Comparison of ENCODE assay signal across 9 cellular contexts in the genomic region with DNA sequence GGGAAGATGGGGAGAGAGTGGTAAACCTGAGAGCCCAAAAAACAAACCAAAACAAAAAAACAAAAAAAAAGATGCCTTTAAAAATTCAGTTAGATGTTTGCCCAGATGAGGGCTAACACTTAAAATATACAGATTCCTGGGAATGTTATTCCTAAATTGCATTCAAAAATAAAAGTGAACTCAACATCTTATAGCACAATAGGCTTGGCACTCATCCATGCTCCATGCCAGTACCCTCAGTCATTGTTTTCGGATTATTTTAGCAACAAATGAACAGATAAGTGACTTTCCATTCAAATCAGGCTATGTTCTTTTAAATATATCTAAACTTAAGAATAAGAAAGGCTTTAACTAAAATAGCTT. TPM values are rescaled to one million over a fixed set of nuclear protein-coding genes. Genes with fewer than 3 reads are reported as not detected.
DNase-seq lines count a peak whose midpoint lies in the region; ATAC-seq and TF ChIP-seq lines count a peak whose summit lies in the region.
"Had no signal": no experiment of that assay in that cellular context is flagged by ENCODE, and none has a peak within 500 bp of the region (broad histone marks: within the 10 kb centered on the region; RNA-seq: fewer than 3 reads in every experiment).

No MANE protein-coding gene starts in this region.

- H3K27ac Mint-ChIP-seq in CD4-positive, alpha-beta memory T cell: peak overlapping the region; percentile 92 to 99 (median 96)

- no peak for TF ChIP-seq EP300 in neural cell (conservative IDR thresholded peaks at IDR 0.05; ENCODE audit: poor library complexity, severe bottlenecking)

- H3K4me3 ChIP-seq in CD4-positive, alpha-beta memory T cell (ENCODE audit: low read length in 2 of 2): peak overlapping the region; percentile 25 to 82
- peak overlapping the region; percentile 21 for H3K4me3 ChIP-seq in NB4 (ENCODE audit: low read depth, low read length)
- peak overlapping the region; percentile 95 for H3K4me3 ChIP-seq in neural cell (ENCODE audit: low read length)

- POLR2A ChIA-PET in CD4-positive, alpha-beta memory T cell (lab: Charles Lee; ENCODE audit: partially characterized antibody): interaction anchor here (0.9 to 6.4 kb wide), 11 partner anchors 10 to 501 kb away, joined by 3 to 90 read pairs (median 11); no protein-coding TSS in a partner anchor

- no peak for TF ChIP-seq CTCF in NB4 (IDR thresholded peaks at IDR 0.05; ENCODE audit: low read depth, low read length)
- TF ChIP-seq CTCF in neural cell (IDR thresholded peaks at IDR 0.05; ENCODE audit: poor library complexity, severe bottlenecking): no peak

- no peak overlapping the region for H2AFZ ChIP-seq in neural cell (ENCODE audit: low read depth, low read length)

- H3K9me2 ChIP-seq in neural cell (ENCODE audit: insufficient read depth, low read length): no peaks in the 10 kb centered on the region

- no peak overlapping the region for H3K4me2 ChIP-seq in neural cell (ENCODE audit: low read length)

- TF ChIP-seq POLR2A in NB4 (IDR thresholded peaks at IDR 0.05; ENCODE audit: extremely low read depth, insufficient read length): no peak

- peaks cover 58 to 80% (median 68%) of the 10 kb centered on the region in 4 donors for H3K4me1 Mint-ChIP-seq in CD4-positive, alpha-beta memory T cell

- DNase-seq in CD4-positive, alpha-beta memory T cell: no peak
- no peak for DNase-seq in NB4 (ENCODE audit: low read depth)
- peak; percentile 82 for DNase-seq in dermis blood vessel endothelial cell
- no peak for DNase-seq in NCI-H1694 treated with DMSO at 0.1 percent for 48 hours (lab: John Stamatoyannopoulos, UW)
- DNase-seq in NCI-H524 treated with DMSO at 0.1 percent for 48 hours (lab: John Stamatoyannopoulos, UW): no peak
- DNase-seq in NCI-H748 (lab: John Stamatoyannopoulos, UW; ENCODE audit: unreplicated experiment): no peak
- DNase-seq: NCI-H1092 treated with DMSO at 0.1 percent for 48 hours had no signal

- no peak for ATAC-seq in HG03039 (IDR thresholded peaks at IDR 0.05; ENCODE audit: unreplicated experiment)

- H3K9me3 Mint-ChIP-seq in CD4-positive, alpha-beta memory T cell: no peaks in the 10 kb centered on the region

- peak overlapping the region; percentile 71 for H3K27ac ChIP-seq in CD4-positive, alpha-beta memory T cell (ENCODE audit: low read depth, low read length)
- H3K27ac ChIP-seq in neural cell (ENCODE audit: low read length): no peak overlapping the region

- H3F3A ChIP-seq in neural cell (ENCODE audit: insufficient read depth, low read length, poor library complexity, severe bottlenecking): no peaks in the 10 kb centered on the region

- H3K36me3 Mint-ChIP-seq in CD4-positive, alpha-beta memory T cell: peaks cover 0 to 23% of the 10 kb centered on the region in 2 donors

- H3K9ac ChIP-seq in neural cell (ENCODE audit: low read length): no peak overlapping the region

- CTCF ChIA-PET in CD4-positive, alpha-beta memory T cell (lab: Charles Lee; ENCODE audit: partially characterized antibody): interaction anchor here (1.3 to 4.1 kb wide), 11 partner anchors 10 to 145 kb away, joined by 4 to 18 read pairs (median 9); no protein-coding TSS in a partner anchor

- H3K36me3 ChIP-seq in CD4-positive, alpha-beta memory T cell (ENCODE audit: insufficient read depth, low read length): peaks cover 5% of the 10 kb centered on the region
- no peaks in the 10 kb centered on the region for H3K36me3 ChIP-seq in neural cell (ENCODE audit: insufficient read depth, low read length)

- H4K20me1 ChIP-seq in neural cell (ENCODE audit: insufficient read depth): no peaks in the 10 kb centered on the region

- intact Hi-C loops in CD4-positive, alpha-beta memory T cell (cut with micrococcal nuclease): loop anchor here (1.0 to 10.0 kb wide), 6 partner anchors 50 to 388 kb away; no protein-coding TSS in a partner anchor

- H3K4me1 ChIP-seq in CD4-positive, alpha-beta memory T cell (ENCODE audit: insufficient read depth, low read length): peaks cover 79% of the 10 kb centered on the region

- peak overlapping the region; percentile 82 to 99 (median 98) for H3K4me3 Mint-ChIP-seq in CD4-positive, alpha-beta memory T cell

- H3K27me3 Mint-ChIP-seq in CD4-positive, alpha-beta memory T cell: peaks cover 0 to 1% of the 10 kb centered on the region in 2 donors

- H3K79me2 ChIP-seq in neural cell (replicated peaks; ENCODE audit: insufficient read depth, low read length): peaks cover 68% of the 10 kb centered on the region

- H3K27me3 ChIP-seq in CD4-positive, alpha-beta memory T cell (ENCODE audit: insufficient read depth, low read length): no peaks in the 10 kb centered on the region
- no peaks in the 10 kb centered on the region for H3K27me3 ChIP-seq in neural cell (ENCODE audit: insufficient read depth, low read depth, low read length)

- H3K9me3 ChIP-seq in CD4-positive, alpha-beta memory T cell (ENCODE audit: control insufficient read depth in 1 of 2, low read length in 2 of 2): no peaks in the 10 kb centered on the region
- no peaks in the 10 kb centered on the region for H3K9me3 ChIP-seq in neural cell (ENCODE audit: low read length)

- TF ChIP-seq RAD21 in neural cell (conservative IDR thresholded peaks at IDR 0.05): no peak

TF ChIP-seq in neural cell, 6 proteins besides CTCF, POLR2A, EP300 and RAD21:
- TF ChIP-seq, protein P1, sequence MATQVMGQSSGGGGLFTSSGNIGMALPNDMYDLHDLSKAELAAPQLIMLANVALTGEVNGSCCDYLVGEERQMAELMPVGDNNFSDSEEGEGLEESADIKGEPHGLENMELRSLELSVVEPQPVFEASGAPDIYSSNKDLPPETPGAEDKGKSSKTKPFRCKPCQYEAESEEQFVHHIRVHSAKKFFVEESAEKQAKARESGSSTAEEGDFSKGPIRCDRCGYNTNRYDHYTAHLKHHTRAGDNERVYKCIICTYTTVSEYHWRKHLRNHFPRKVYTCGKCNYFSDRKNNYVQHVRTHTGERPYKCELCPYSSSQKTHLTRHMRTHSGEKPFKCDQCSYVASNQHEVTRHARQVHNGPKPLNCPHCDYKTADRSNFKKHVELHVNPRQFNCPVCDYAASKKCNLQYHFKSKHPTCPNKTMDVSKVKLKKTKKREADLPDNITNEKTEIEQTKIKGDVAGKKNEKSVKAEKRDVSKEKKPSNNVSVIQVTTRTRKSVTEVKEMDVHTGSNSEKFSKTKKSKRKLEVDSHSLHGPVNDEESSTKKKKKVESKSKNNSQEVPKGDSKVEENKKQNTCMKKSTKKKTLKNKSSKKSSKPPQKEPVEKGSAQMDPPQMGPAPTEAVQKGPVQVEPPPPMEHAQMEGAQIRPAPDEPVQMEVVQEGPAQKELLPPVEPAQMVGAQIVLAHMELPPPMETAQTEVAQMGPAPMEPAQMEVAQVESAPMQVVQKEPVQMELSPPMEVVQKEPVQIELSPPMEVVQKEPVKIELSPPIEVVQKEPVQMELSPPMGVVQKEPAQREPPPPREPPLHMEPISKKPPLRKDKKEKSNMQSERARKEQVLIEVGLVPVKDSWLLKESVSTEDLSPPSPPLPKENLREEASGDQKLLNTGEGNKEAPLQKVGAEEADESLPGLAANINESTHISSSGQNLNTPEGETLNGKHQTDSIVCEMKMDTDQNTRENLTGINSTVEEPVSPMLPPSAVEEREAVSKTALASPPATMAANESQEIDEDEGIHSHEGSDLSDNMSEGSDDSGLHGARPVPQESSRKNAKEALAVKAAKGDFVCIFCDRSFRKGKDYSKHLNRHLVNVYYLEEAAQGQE (IDR thresholded peaks at IDR 0.05; ENCODE audit: borderline replicate concordance): no peak
- TF ChIP-seq MXI1 (conservative IDR thresholded peaks at IDR 0.05; ENCODE audit: poor library complexity, severe bottlenecking) (no peak), EZH2 (IDR thresholded peaks at IDR 0.05; ENCODE audit: borderline replicate concordance, insufficient read depth, low read length, poor library complexity, severe bottlenecking) (no peak), POLR2AphosphoS5 (IDR thresholded peaks at IDR 0.05) (no peak), TAF1 (IDR thresholded peaks at IDR 0.05; ENCODE audit: low read depth) (no peak), SMC3 (conservative IDR thresholded peaks at IDR 0.05; ENCODE audit: poor library complexity) (no peak)
TF ChIP-seq in neural cell: peak in this region for 0.

RNA-seq across cellular contexts. Expression of a gene that starts 3.7 kb away (rescaled TPM):
- 100 to 1,000 TPM; 251 to 256 TPM for total RNA-seq in CD4-positive, alpha-beta memory T cell
- polyA plus RNA-seq in CD4-positive, alpha-beta memory T cell: 10 to 100 TPM; 46.5 to 74.3 TPM
- 208 and 350 TPM in 2 replicates for total RNA-seq in dermis blood vessel endothelial cell
- polyA plus RNA-seq in neural cell: 44.2 and 48.7 TPM in 2 replicates
- polyA minus RNA-seq in neural cell: 73.2 and 82.5 TPM in 2 replicates

Comparison
In these comparisons a context has a peak if more than half of its experiments do, and no peak if none do; other contexts are left out.
1. H3K4me3 ChIP-seq: peak in every context shown above with its lines; median percentile 95 in neural cell; 54 in CD4-positive, alpha-beta memory T cell; 21 in NB4.